In the genomic region with DNA sequence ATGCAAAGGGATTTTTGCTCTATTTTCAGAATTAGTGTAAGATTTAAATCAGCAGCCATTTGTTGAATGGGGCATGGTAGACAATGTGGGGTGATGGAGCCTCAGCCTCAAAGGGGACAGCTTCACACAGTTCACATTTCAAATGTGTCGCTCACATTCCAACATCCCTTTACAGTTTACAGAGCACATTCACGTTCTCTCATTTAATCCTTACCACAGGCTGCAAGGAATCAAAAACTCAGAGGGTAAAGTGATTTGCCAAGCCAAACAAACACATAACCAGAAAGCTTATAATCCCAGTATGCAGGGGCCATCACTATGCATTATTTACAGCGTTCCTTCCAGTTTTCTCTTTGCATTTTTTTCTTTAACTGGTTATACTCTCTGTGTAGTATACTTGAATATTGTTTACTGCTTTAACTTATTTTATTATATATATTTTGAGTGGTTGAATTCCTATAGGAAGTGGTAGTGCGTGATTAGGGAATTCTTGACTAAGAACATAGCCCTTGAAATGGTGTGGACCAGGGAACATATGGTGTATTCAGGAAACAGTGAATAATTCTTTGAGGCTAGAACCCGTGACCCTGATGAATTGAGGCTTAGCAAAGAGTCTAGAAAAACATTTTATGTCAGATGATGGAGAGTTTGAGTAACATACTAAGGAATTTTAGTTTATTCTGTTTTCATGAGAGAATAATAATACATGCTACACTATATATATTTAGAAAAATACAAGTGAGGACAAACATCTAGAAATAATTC, we compare ENCODE assay signal across 20 cellular contexts. TPM values are rescaled to one million over a fixed set of nuclear protein-coding genes. Genes with fewer than 3 reads are reported as not detected.
A peak's percentile ranks its signal among the peaks of the same experiment; 100 is the strongest.
DNase-seq lines count a peak whose midpoint lies in the region; ATAC-seq, FAIRE-seq and TF ChIP-seq lines count a peak whose summit lies in the region.
"Had no signal": no experiment of that assay in that cellular context is flagged by ENCODE, and none has a peak within 500 bp of the region (broad histone marks: within the 10 kb centered on the region; RNA-seq: fewer than 3 reads in every experiment).

No MANE protein-coding gene starts in this region.

- intact Hi-C loops in prostate gland (cut with DNase I): no loop called here

- H3K27me3 ChIP-seq in AG04450 (ENCODE audit: control insufficient read depth, insufficient read depth, low read length) (peaks cover 4% of the 10 kb centered on the region), prostate gland (replicated peaks; ENCODE audit: insufficient read depth) (no peaks in the 10 kb centered on the region)
- H3K27me3 ChIP-seq: Peyer's patch had no signal

- peak overlapping the region; percentile 41 for H3K27ac Mint-ChIP-seq in chondrocyte (ENCODE audit: unreplicated experiment)
- H3K27ac Mint-ChIP-seq in stimulated activated memory B cell treated with anti-CD40 and anti-IgM and Interleukin-4, amounts not matched to agents 10 μg/mL and 1 μg/mL and 100 μg/mL, for 72 hours: no peak overlapping the region
- H3K27ac Mint-ChIP-seq: B cell had no signal

- peak; percentile 49 for FAIRE-seq in TTC549 (lab: Jason Lieb, UNC)
- FAIRE-seq: H1 had no signal

- no peak for TF ChIP-seq CTCF in AG04450 (IDR thresholded peaks at IDR 0.05; ENCODE audit: low read depth, low read length)
- no peak for TF ChIP-seq CTCF in chondrocyte (IDR thresholded peaks at IDR 0.05)
- no peak for TF ChIP-seq CTCF in prostate gland (IDR thresholded peaks at IDR 0.05)

- H3K9me3 ChIP-seq in AG04450 (ENCODE audit: control insufficient read depth, insufficient read depth, low read length): no peaks in the 10 kb centered on the region
- H3K9me3 ChIP-seq in prostate gland: no peaks in the 10 kb centered on the region
- H3K9me3 ChIP-seq: Peyer's patch had no signal

- CTCF ChIA-PET in AG04450 (lab: Charles Lee): no interaction called here

- H3K4me1 ChIP-seq in prostate gland (replicated peaks): no peaks in the 10 kb centered on the region
- H3K4me1 ChIP-seq: Peyer's patch had no signal

- TF ChIP-seq POLR2A in prostate gland (IDR thresholded peaks at IDR 0.05): no peak

- no peak overlapping the region for H3K4me3 ChIP-seq in AG04450 (ENCODE audit: low read depth, low read length)
- H3K4me3 ChIP-seq in prostate gland: no peak overlapping the region
- H3K4me3 ChIP-seq: Peyer's patch had no signal

- WGBS in prostate gland: 72% methylated on average over 5 of the region's 5 CpGs

- H3K27ac ChIP-seq in AG04450 (ENCODE audit: low read depth, low read length) (peak overlapping the region; percentile 59), prostate gland (no peak overlapping the region)
- H3K27ac ChIP-seq: 22Rv1, KMS-11, Peyer's patch had no signal

- no peak for ATAC-seq in stimulated activated memory B cell treated with anti-CD40 and anti-IgM and Interleukin-4, amounts not matched to agents 10 μg/mL and 1 μg/mL and 100 μg/mL, for 72 hours
- ATAC-seq in GM21360 (IDR thresholded peaks at IDR 0.05; ENCODE audit: unreplicated experiment): no peak
- ATAC-seq: Right ventricle myocardium inferior had no signal

- peaks cover 5% of the 10 kb centered on the region for H3K27me3 Mint-ChIP-seq in chondrocyte (ENCODE audit: low read depth)
- H3K27me3 Mint-ChIP-seq in stimulated activated memory B cell treated with anti-CD40 and anti-IgM and Interleukin-4, amounts not matched to agents 10 μg/mL and 1 μg/mL and 100 μg/mL, for 72 hours: peaks cover 5% of the 10 kb centered on the region

- no peaks in the 10 kb centered on the region for H3K36me3 Mint-ChIP-seq in chondrocyte (ENCODE audit: low read depth)
- no peaks in the 10 kb centered on the region for H3K36me3 Mint-ChIP-seq in stimulated activated memory B cell treated with anti-CD40 and anti-IgM and Interleukin-4, amounts not matched to agents 10 μg/mL and 1 μg/mL and 100 μg/mL, for 72 hours

- no peak overlapping the region for H3K4me3 Mint-ChIP-seq in chondrocyte (ENCODE audit: unreplicated experiment)
- H3K4me3 Mint-ChIP-seq in stimulated activated memory B cell treated with anti-CD40 and anti-IgM and Interleukin-4, amounts not matched to agents 10 μg/mL and 1 μg/mL and 100 μg/mL, for 72 hours: no peak overlapping the region
- H3K4me3 Mint-ChIP-seq: B cell had no signal

- no peaks in the 10 kb centered on the region for H3K36me3 ChIP-seq in prostate gland
- H3K36me3 ChIP-seq: Peyer's patch had no signal

- DNase-seq in AG04450 (ENCODE audit: low read depth, low spot score): no peak
- no peak for DNase-seq in chondrocyte (ENCODE audit: low spot score)
- DNase-seq in foreskin melanocyte: peak; percentile 74
- no peak for DNase-seq in ACHN
- DNase-seq in prostate gland (ENCODE audit: low spot score): no peak
- DNase-seq: DMS79 treated with DMSO at 0.1 percent for 48 hours; NCI-H1436; NCI-H2029; NCI-H2171; NCI-H526 treated with DMSO at 0.1 percent for 48 hours; NK-92 treated with Interleukin-12 subunit alpha and Interleukin-12 subunit beta, amount 100 ng/mL, for 24 hours; Peyer's patch had no signal

- peaks cover 8% of the 10 kb centered on the region for H3K4me1 Mint-ChIP-seq in chondrocyte (ENCODE audit: low read depth)
- no peaks in the 10 kb centered on the region for H3K4me1 Mint-ChIP-seq in stimulated activated memory B cell treated with anti-CD40 and anti-IgM and Interleukin-4, amounts not matched to agents 10 μg/mL and 1 μg/mL and 100 μg/mL, for 72 hours
- H3K4me1 Mint-ChIP-seq: B cell had no signal

- POLR2A ChIA-PET in AG04450 (lab: Yijun Ruan, JAX): interaction anchor here (0.6 to 1.0 kb wide), 2 partner anchors 19 to 53 kb away, joined by 5 to 8 read pairs; partner anchors contain the start of gene TAF1B

- in situ Hi-C loops in ACHN (cut with HindIII; ENCODE audit: low pct_ligation_motif_present, low pct_unique_long_range_greater_than_20kb, low sequenced_read_pairs): loop anchor here (25.0 kb wide), 1 partner anchor 212 kb away; the partner anchor contains the start of gene KLF11

- H3K9me3 Mint-ChIP-seq in chondrocyte (ENCODE audit: low read depth): no peaks in the 10 kb centered on the region
- no peaks in the 10 kb centered on the region for H3K9me3 Mint-ChIP-seq in stimulated activated memory B cell treated with anti-CD40 and anti-IgM and Interleukin-4, amounts not matched to agents 10 μg/mL and 1 μg/mL and 100 μg/mL, for 72 hours

RNA-seq across cellular contexts. Expression of gene TAF1B, which starts 18.1 kb away (rescaled TPM):
- polyA plus RNA-seq in AG04450 (2011; rRNA removed): 17.2 and 25.8 TPM in 2 replicates
- polyA minus RNA-seq in AG04450 (2011; rRNA and poly(A)+ RNA removed): 23.7 and 27.7 TPM in 2 replicates
- total RNA-seq in chondrocyte: 13.6 to 18.2 TPM (median 15.6 TPM) in 3 replicates
- 10 to 100 TPM; 14.8 to 16.0 TPM for total RNA-seq in prostate gland
